29 cellular contexts compared by ENCODE assay signal in genomic region chr4:110852793-110853192, GRCh38.
"Had no signal": no experiment of that assay in that cellular context is flagged by ENCODE, and none has a peak within 500 bp of the region (broad histone marks: within the 10 kb centered on the region; RNA-seq: fewer than 3 reads in every experiment).

No MANE protein-coding gene starts in this region.

- H3K9me3 ChIP-seq: neutrophil, pancreas, prostate gland, right lobe of liver, sigmoid colon, spleen, suprapubic skin, testis, tibial artery, upper lobe of left lung, vagina had no signal

- H3K27ac ChIP-seq: neutrophil, pancreas, prostate gland, right lobe of liver, sigmoid colon, spleen, suprapubic skin, testis, tibial artery, upper lobe of left lung, vagina had no signal

- FAIRE-seq: pancreas, small intestine, urothelium cell line had no signal

- H3K36me3 ChIP-seq: neutrophil, pancreas, prostate gland, right lobe of liver, sigmoid colon, spleen, suprapubic skin, tibial artery, upper lobe of left lung, vagina had no signal

- H3K4me3 ChIP-seq: pancreas, prostate gland, right lobe of liver, sigmoid colon, spleen, suprapubic skin, testis, tibial artery, upper lobe of left lung, vagina had no signal

- ATAC-seq: naive thymus-derived CD8-positive, alpha-beta T cell; natural killer cell treated with Interleukin-12 subunit alpha and Interleukin-12 subunit beta and Interleukin-15 and Interleukin-18, amount 100 ng/mL, for 72 hours; pancreas; right cardiac atrium; right lobe of liver; stimulated activated memory B cell treated with anti-CD40 and anti-IgM and Interleukin-4, amounts not matched to agents 10 μg/mL and 1 μg/mL and 100 μg/mL, for 72 hours; stimulated activated naive CD8-positive, alpha-beta T cell treated with anti-CD3 and anti-CD28 coated beads, Interleukin-15, amount 100 ng/mL, for 72 hours; stimulated activated naive CD8-positive, alpha-beta T cell treated with anti-CD3 and anti-CD28 coated beads, Interleukin-15, Interleukin-2, amounts not matched to agents 100 U/mL and 50 U/mL, for 24 hours had no signal

- DNase-seq: naive thymus-derived CD8-positive, alpha-beta T cell; nephron progenitor cell; nucleus accumbens; pancreas; right cardiac atrium; right lobe of liver; sigmoid colon; small intestine; spleen; stimulated activated CD4-positive, alpha-beta T cell treated with anti-CD3 and anti-CD28 coated beads, Interleukin-12 subunit alpha, Interleukin-12 subunit beta, amount 100 ng/mL, for 4 hours; stimulated activated CD4-positive, alpha-beta T cell treated with anti-CD3 and anti-CD28 coated beads, Interleukin-1b, Interleukin-23, amount 100 ng/mL, for 48 hours; stimulated activated CD4-positive, alpha-beta T cell treated with anti-CD3 and anti-CD28 coated beads, Interleukin-4, amount 100 ng/mL, for 1 hour; stimulated activated CD4-positive, alpha-beta T cell treated with anti-CD3 and anti-CD28 coated beads, Interleukin-4, amount 100 ng/mL, for 4 hours; stimulated activated CD8-positive, alpha-beta memory T cell treated with anti-CD3 and anti-CD28 coated beads, Interleukin-4, amount 100 ng/mL, for 48 hours; stimulated activated naive CD4-positive, alpha-beta T cell; stimulated activated naive CD8-positive, alpha-beta T cell treated with anti-CD3 and anti-CD28 coated beads, Interleukin-15, amount 100 ng/mL, for 72 hours; stimulated activated naive CD8-positive, alpha-beta T cell treated with anti-CD3 and anti-CD28 coated beads, Interleukin-15, Interleukin-2, amounts not matched to agents 100 U/mL and 50 U/mL, for 24 hours; substantia nigra; testis; tibial artery; trophoblast cell; upper lobe of left lung had no signal

- H3K27me3 ChIP-seq: neutrophil, pancreas, right lobe of liver, sigmoid colon, spleen, testis, tibial artery, upper lobe of left lung, vagina had no signal

- H3K4me1 ChIP-seq: pancreas, prostate gland, right lobe of liver, spleen, suprapubic skin, testis, tibial artery, upper lobe of left lung, vagina had no signal
